8 cellular contexts compared by ENCODE assay signal in the genomic region with DNA sequence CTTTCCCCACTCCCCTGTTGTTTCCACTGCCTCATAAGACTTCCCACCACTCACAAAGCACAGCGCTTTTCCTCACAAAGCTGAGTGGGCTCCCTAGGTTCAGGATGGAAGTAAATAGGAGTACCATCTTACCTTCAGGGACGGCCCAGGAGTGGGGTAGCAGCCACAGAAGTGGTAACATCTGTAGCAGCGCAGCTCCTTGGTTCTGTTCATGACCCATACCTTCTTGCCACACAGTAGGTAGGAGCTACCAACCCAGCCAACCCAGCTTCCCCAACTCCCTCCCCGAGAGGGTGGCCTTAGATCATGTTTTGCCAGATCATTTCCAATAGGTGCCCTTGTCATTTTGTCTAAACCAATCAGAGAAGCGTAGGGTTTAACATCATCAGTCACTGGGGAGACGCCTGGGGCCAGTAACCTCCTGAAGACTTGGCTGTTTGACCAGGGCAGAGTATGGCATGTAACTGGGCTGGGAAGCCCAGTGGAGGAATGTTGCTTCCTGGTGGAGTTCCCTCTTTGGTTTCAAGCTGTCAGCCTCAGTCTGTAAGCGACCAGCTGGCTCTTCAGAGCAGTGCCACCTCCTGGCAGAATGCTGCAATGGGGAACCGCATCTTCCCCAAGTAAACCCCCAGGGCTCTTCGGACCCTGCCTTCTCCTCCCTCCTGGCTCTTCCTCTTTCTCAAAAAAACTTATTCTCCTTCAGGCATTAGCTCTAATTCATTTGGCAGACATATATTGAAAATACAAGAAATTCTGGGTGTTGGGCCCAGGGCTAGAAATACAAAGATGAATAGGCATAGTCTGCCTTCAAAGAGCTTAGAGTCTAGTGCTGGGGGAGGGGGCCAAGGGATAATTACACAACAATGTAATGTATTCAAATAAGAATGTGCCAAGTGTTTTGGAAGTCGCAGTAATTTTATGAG. TPM values are rescaled to one million over a fixed set of nuclear protein-coding genes. Genes with fewer than 3 reads are reported as not detected.
A peak's percentile ranks its signal among the peaks of the same experiment; 100 is the strongest.
DNase-seq lines count a peak whose midpoint lies in the region; ATAC-seq and TF ChIP-seq lines count a peak whose summit lies in the region.

Gene HLA-DMA (minus strand): TSS at position 281 of the 923 bp plus-strand sequence. CDS start 61 bp downstream, at position 220.

- peak; percentile 95 for DNase-seq in AG09319 (ENCODE audit: extremely low read depth, low read depth)
- peak; percentile 53 to 81 for DNase-seq in NCI-H446 (lab: John Stamatoyannopoulos, UW)
- peak; percentile 85 for DNase-seq in activated CD4-positive, alpha-beta T cell treated with anti-CD3 and anti-CD28 coated beads, Interleukin-2, amount 10 ng/mL, durations not matched to agents 7 days and 5 days
- peak; percentile 95 for DNase-seq in dermis blood vessel endothelial cell
- peak; percentile 78 to 84 (median 80) for DNase-seq in right lobe of liver
- peak in 2 of 3 donors; percentile 41 to 55 for DNase-seq in stimulated activated CD4-positive, alpha-beta T cell treated with anti-CD3 and anti-CD28 coated beads, TNF-alpha, amount 100 ng/mL, for 1 hour (ENCODE audit: low read depth in 3 of 3, low spot score in 1 of 3)

- H3K4me1 Mint-ChIP-seq in activated CD4-positive, alpha-beta T cell treated with anti-CD3 and anti-CD28 coated beads, Interleukin-2, amount 10 ng/mL, durations not matched to agents 7 days and 5 days: peaks cover 54% of the 10 kb centered on the region

- peak within 1 kb of the TSS in 2 of 3 donors; percentile 7 to 42 for H3K4me3 ChIP-seq in right lobe of liver

- H3K4me1 ChIP-seq in right lobe of liver: no peaks in the 10 kb centered on the region

- H3K9me3 Mint-ChIP-seq in activated CD4-positive, alpha-beta T cell treated with anti-CD3 and anti-CD28 coated beads, Interleukin-2, amount 10 ng/mL, durations not matched to agents 7 days and 5 days: no peaks in the 10 kb centered on the region

- no peaks in the 10 kb centered on the region for H3K27me3 ChIP-seq in right lobe of liver

- peaks cover 3% of the 10 kb centered on the region for H3K36me3 Mint-ChIP-seq in activated CD4-positive, alpha-beta T cell treated with anti-CD3 and anti-CD28 coated beads, Interleukin-2, amount 10 ng/mL, durations not matched to agents 7 days and 5 days (ENCODE audit: low read depth)

- H3K9me3 ChIP-seq in right lobe of liver: no peaks in the 10 kb centered on the region

- ATAC-seq in GM18517 (IDR thresholded peaks at IDR 0.05; ENCODE audit: unreplicated experiment): peak; percentile 85
- peak; percentile 81 for ATAC-seq in HG02973 (IDR thresholded peaks at IDR 0.05; ENCODE audit: unreplicated experiment)
- peak; percentile 96 to 98 (median 97) for ATAC-seq in right lobe of liver

- peak within 1 kb of the TSS; percentile 82 for H3K27ac Mint-ChIP-seq in activated CD4-positive, alpha-beta T cell treated with anti-CD3 and anti-CD28 coated beads, Interleukin-2, amount 10 ng/mL, durations not matched to agents 7 days and 5 days

- H3K4me3 Mint-ChIP-seq in activated CD4-positive, alpha-beta T cell treated with anti-CD3 and anti-CD28 coated beads, Interleukin-2, amount 10 ng/mL, durations not matched to agents 7 days and 5 days: peak within 1 kb of the TSS; percentile 72

- CTCF ChIA-PET in activated CD4-positive, alpha-beta T cell treated with anti-CD3 and anti-CD28 coated beads, Interleukin-2, amount 10 ng/mL, durations not matched to agents 7 days and 5 days (lab: Charles Lee): interaction anchor here (0.6 to 10.6 kb wide), 23 partner anchors 8 to 388 kb away, joined by 3 to 156 read pairs (median 5); partner anchors contain the start of genes BRD2, HLA-DMB, PSMB8 and PSMB9

- no peaks in the 10 kb centered on the region for H3K36me3 ChIP-seq in right lobe of liver

- 42% methylated on average over 7 of the region's 10 CpGs for WGBS in right lobe of liver (ENCODE audit: insufficient coverage, low coverage, low lambda C conversion rate, missing lambda C conversion rate)

- peak; percentile 80 for TF ChIP-seq POLR2A in right lobe of liver (IDR thresholded peaks at IDR 0.05)

- H3K27ac ChIP-seq in right lobe of liver: peak within 1 kb of the TSS; percentile 25 to 60 (median 48)

- POLR2A ChIA-PET in activated CD4-positive, alpha-beta T cell treated with anti-CD3 and anti-CD28 coated beads, Interleukin-2, amount 10 ng/mL, durations not matched to agents 7 days and 5 days (lab: Charles Lee): interaction anchor here (3.4 kb wide), 1 partner anchor 19 kb away, joined by 19 read pairs; no protein-coding TSS in a partner anchor

- no peaks in the 10 kb centered on the region for H3K27me3 Mint-ChIP-seq in activated CD4-positive, alpha-beta T cell treated with anti-CD3 and anti-CD28 coated beads, Interleukin-2, amount 10 ng/mL, durations not matched to agents 7 days and 5 days

- TF ChIP-seq CTCF in AG09319 (IDR thresholded peaks at IDR 0.05; ENCODE audit: low read depth, low read length) (peak; percentile 89), right lobe of liver (IDR thresholded peaks at IDR 0.05) (peak; percentile 65 to 79 (median 76))

- intact Hi-C loops in right lobe of liver (cut with DNase I): no loop called here

RNA-seq across cellular contexts. Expression of gene HLA-DMA, which starts in this region (rescaled TPM):
- 10 to 100 TPM; 24.0 to 26.8 TPM for total RNA-seq in activated CD4-positive, alpha-beta T cell treated with anti-CD3 and anti-CD28 coated beads, Interleukin-2, amount 10 ng/mL, durations not matched to agents 7 days and 5 days
- total RNA-seq in dermis blood vessel endothelial cell: 1.2 and 1.7 TPM in 2 replicates
- total RNA-seq in right lobe of liver: 10 to 100 TPM in 4 of 6 experiments, 1 to 10 TPM in 2; 6.9 to 26.2 (median 10.7) TPM

Comparison
In these comparisons a context has a peak if more than half of its experiments do, and no peak if none do; other contexts are left out.
1. Peak in every context shown above with its lines: DNase-seq, ATAC-seq, H3K4me3 ChIP-seq and H3K27ac ChIP-seq.